ENCODE assay signal across 20 cellular contexts in the genomic region with DNA sequence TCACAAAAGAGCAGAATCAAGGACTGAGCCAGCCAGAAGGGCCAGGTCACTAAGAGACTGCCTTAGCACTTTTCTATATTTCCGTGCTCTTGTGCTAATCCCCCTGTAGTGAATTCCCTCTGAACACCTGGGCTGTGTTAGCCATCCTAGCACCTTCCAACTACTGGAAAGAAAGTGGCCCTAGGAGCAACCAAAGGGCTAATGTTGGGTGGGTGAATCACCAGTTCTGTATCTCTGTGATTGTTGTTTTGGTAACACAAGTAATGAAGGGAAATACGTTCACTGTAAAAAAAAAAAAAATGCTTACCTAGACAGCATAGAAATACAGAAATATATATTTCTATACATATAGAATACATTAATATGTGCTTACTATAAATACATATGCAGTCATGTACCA. TPM values are rescaled to one million over a fixed set of nuclear protein-coding genes. Genes with fewer than 3 reads are reported as not detected.
DNase-seq lines count a peak whose midpoint lies in the region; ATAC-seq and TF ChIP-seq lines count a peak whose summit lies in the region.
"Had no signal": no experiment of that assay in that cellular context is flagged by ENCODE, and none has a peak within 500 bp of the region (broad histone marks: within the 10 kb centered on the region; RNA-seq: fewer than 3 reads in every experiment).

No MANE protein-coding gene starts in this region.

- H3K36me3 Mint-ChIP-seq in activated T-cell treated with anti-CD3 and anti-CD28 coated beads, Interleukin-2, amount 50 U/mL, for 24 hours (ENCODE audit: low read depth), result peaks cover 8% of the 10 kb centered on the region
- H3K36me3 Mint-ChIP-seq in activated T-helper 1 cell treated with anti-CD3 and anti-CD28 coated beads, Interleukin-12 subunit alpha, Interleukin-12 subunit beta, Interleukin-2, Interleukin-4 antibody, amounts not matched to agents 30 ng/mL and 10 ng/mL and 1 ng/mL, durations not matched to agents 14 hours and 24 hours and 36 hours (ENCODE audit: low read depth), result peaks cover 8% of the 10 kb centered on the region
- peaks cover 5 to 11% (median 10%) of the 10 kb centered on the region in 3 donors for H3K36me3 Mint-ChIP-seq in immature natural killer cell

- no peaks in the 10 kb centered on the region for H3K27me3 ChIP-seq in upper lobe of left lung
- H3K27me3 ChIP-seq: MG63, right atrium auricular region had no signal

- no peak for TF ChIP-seq EP300 in upper lobe of left lung (IDR thresholded peaks at IDR 0.05)

- no peaks in the 10 kb centered on the region for H3K27me3 Mint-ChIP-seq in activated T-cell treated with anti-CD3 and anti-CD28 coated beads, Interleukin-2, amount 50 U/mL, for 24 hours
- H3K27me3 Mint-ChIP-seq in activated T-helper 1 cell treated with anti-CD3 and anti-CD28 coated beads, Interleukin-12 subunit alpha, Interleukin-12 subunit beta, Interleukin-2, Interleukin-4 antibody, amounts not matched to agents 30 ng/mL and 10 ng/mL and 1 ng/mL, durations not matched to agents 14 hours and 24 hours and 36 hours (ENCODE audit: insufficient read depth), result no peaks in the 10 kb centered on the region
- H3K27me3 Mint-ChIP-seq in immature natural killer cell (ENCODE audit: low read depth in 3 of 3), result peaks cover 0 to 4% (median 0%) of the 10 kb centered on the region in 3 donors
- H3K27me3 Mint-ChIP-seq: activated naive CD8-positive, alpha-beta T cell treated with anti-CD3 and anti-CD28 coated beads, Interleukin-2, amount 10 ng/mL, durations not matched to agents 7 days and 5 days; CD4-positive, CD25-positive, alpha-beta regulatory T cell had no signal

- peaks cover 15 to 23% (median 19%) of the 10 kb centered on the region in 4 donors for H3K4me1 ChIP-seq in upper lobe of left lung

- WGBS in upper lobe of left lung, 2 donors, result 47 to 90% methylated on average over 2 of the region's 2 CpGs

- DNase-seq in activated T-cell treated with anti-CD3 and anti-CD28 coated beads, Interleukin-2, amount 50 U/mL, for 24 hours, result no peak
- DNase-seq in activated T-cell treated with anti-CD3 and anti-CD28 coated beads, Interleukin-2, amount 50 U/mL, for 1 hour, result no peak
- no peak for DNase-seq in activated T-helper 1 cell treated with anti-CD3 and anti-CD28 coated beads, Interleukin-12 subunit alpha, Interleukin-12 subunit beta, Interleukin-2, Interleukin-4 antibody, amounts not matched to agents 30 ng/mL and 10 ng/mL and 1 ng/mL, durations not matched to agents 14 hours and 24 hours and 36 hours (ENCODE audit: low spot score)
- DNase-seq in immature natural killer cell, result no peak
- no peak for DNase-seq in upper lobe of left lung
- DNase-seq in substantia nigra (lab: John Stamatoyannopoulos, UW), result no peak
- DNase-seq: ACHN; activated naive CD8-positive, alpha-beta T cell treated with anti-CD3 and anti-CD28 coated beads, Interleukin-2, amount 10 ng/mL, durations not matched to agents 7 days and 5 days; activated T-cell treated with anti-CD3 and anti-CD28 coated beads for 4 hours; caudate nucleus; endodermal cell; hippocampal formation; MG63; NCI-H187; stimulated activated naive CD8-positive, alpha-beta T cell treated with anti-CD3 and anti-CD28 coated beads, Interleukin-15, Interleukin-2, amounts not matched to agents 100 U/mL and 50 U/mL, for 24 hours had no signal

- intact Hi-C loops in activated T-helper 1 cell treated with anti-CD3 and anti-CD28 coated beads, Interleukin-12 subunit alpha, Interleukin-12 subunit beta, Interleukin-2, Interleukin-4 antibody, amounts not matched to agents 30 ng/mL and 10 ng/mL and 1 ng/mL, durations not matched to agents 14 hours and 24 hours and 36 hours (cut with micrococcal nuclease), result loop anchor here (1.0 to 2.0 kb wide), 2 partner anchors 15 to 44 kb away; partner anchors contain the start of gene PXYLP1

- no peaks in the 10 kb centered on the region for H3K9me3 Mint-ChIP-seq in activated T-cell treated with anti-CD3 and anti-CD28 coated beads, Interleukin-2, amount 50 U/mL, for 24 hours
- no peaks in the 10 kb centered on the region for H3K9me3 Mint-ChIP-seq in activated T-helper 1 cell treated with anti-CD3 and anti-CD28 coated beads, Interleukin-12 subunit alpha, Interleukin-12 subunit beta, Interleukin-2, Interleukin-4 antibody, amounts not matched to agents 30 ng/mL and 10 ng/mL and 1 ng/mL, durations not matched to agents 14 hours and 24 hours and 36 hours
- no peaks in the 10 kb centered on the region for H3K9me3 Mint-ChIP-seq in immature natural killer cell
- H3K9me3 Mint-ChIP-seq: activated naive CD8-positive, alpha-beta T cell treated with anti-CD3 and anti-CD28 coated beads, Interleukin-2, amount 10 ng/mL, durations not matched to agents 7 days and 5 days; CD4-positive, CD25-positive, alpha-beta regulatory T cell; endodermal cell; mesothelial cell of epicardium had no signal

- peaks cover 31% of the 10 kb centered on the region for H3K4me1 Mint-ChIP-seq in activated T-cell treated with anti-CD3 and anti-CD28 coated beads, Interleukin-2, amount 50 U/mL, for 24 hours (ENCODE audit: low read depth)
- H3K4me1 Mint-ChIP-seq in activated T-helper 1 cell treated with anti-CD3 and anti-CD28 coated beads, Interleukin-12 subunit alpha, Interleukin-12 subunit beta, Interleukin-2, Interleukin-4 antibody, amounts not matched to agents 30 ng/mL and 10 ng/mL and 1 ng/mL, durations not matched to agents 14 hours and 24 hours and 36 hours (ENCODE audit: low read depth), result peaks cover 38% of the 10 kb centered on the region
- peaks cover 26 to 36% of the 10 kb centered on the region in 2 donors for H3K4me1 Mint-ChIP-seq in immature natural killer cell
- H3K4me1 Mint-ChIP-seq: endodermal cell had no signal

- no peak overlapping the region for H3K4me3 ChIP-seq in upper lobe of left lung
- H3K4me3 ChIP-seq: MG63, right atrium auricular region had no signal

- no peaks in the 10 kb centered on the region for H3K9me3 ChIP-seq in upper lobe of left lung
- H3K9me3 ChIP-seq: MG63, right atrium auricular region had no signal

- no peaks in the 10 kb centered on the region for H3K36me3 ChIP-seq in upper lobe of left lung
- H3K36me3 ChIP-seq: right atrium auricular region had no signal

- TF ChIP-seq CTCF in upper lobe of left lung (IDR thresholded peaks at IDR 0.05), result no peak

- TF ChIP-seq POLR2A in upper lobe of left lung (IDR thresholded peaks at IDR 0.05), result no peak

- no peak overlapping the region for H3K4me3 Mint-ChIP-seq in activated T-cell treated with anti-CD3 and anti-CD28 coated beads, Interleukin-2, amount 50 U/mL, for 24 hours
- H3K4me3 Mint-ChIP-seq in activated T-helper 1 cell treated with anti-CD3 and anti-CD28 coated beads, Interleukin-12 subunit alpha, Interleukin-12 subunit beta, Interleukin-2, Interleukin-4 antibody, amounts not matched to agents 30 ng/mL and 10 ng/mL and 1 ng/mL, durations not matched to agents 14 hours and 24 hours and 36 hours, result no peak overlapping the region
- peak overlapping the region in 3 of 5 donors; percentile 41 to 84 (median 42) for H3K4me3 Mint-ChIP-seq in immature natural killer cell
- H3K4me3 Mint-ChIP-seq: endodermal cell, mesothelial cell of epicardium had no signal

- H3K27ac Mint-ChIP-seq in activated T-cell treated with anti-CD3 and anti-CD28 coated beads, Interleukin-2, amount 50 U/mL, for 24 hours, result peak overlapping the region; percentile 88
- H3K27ac Mint-ChIP-seq in activated T-helper 1 cell treated with anti-CD3 and anti-CD28 coated beads, Interleukin-12 subunit alpha, Interleukin-12 subunit beta, Interleukin-2, Interleukin-4 antibody, amounts not matched to agents 30 ng/mL and 10 ng/mL and 1 ng/mL, durations not matched to agents 14 hours and 24 hours and 36 hours, result peak overlapping the region; percentile 34
- peak overlapping the region in 5 of 6 donors; percentile 29 to 87 (median 35) for H3K27ac Mint-ChIP-seq in immature natural killer cell
- H3K27ac Mint-ChIP-seq: endodermal cell, mesothelial cell of epicardium had no signal

- H3K27ac ChIP-seq in upper lobe of left lung (peak overlapping the region in 3 of 4 donors; percentile 15 to 38 (median 33)), substantia nigra (ENCODE audit: low read depth, low read length, poor library complexity, severe bottlenecking) (no peak overlapping the region)
- H3K27ac ChIP-seq: right atrium auricular region had no signal

- no peak for ATAC-seq in upper lobe of left lung (ENCODE audit: low FRiP score in 2 of 2)
- ATAC-seq in HG03460 (IDR thresholded peaks at IDR 0.05; ENCODE audit: unreplicated experiment), result no peak
- no peak for ATAC-seq in GM18498 (IDR thresholded peaks at IDR 0.05; ENCODE audit: unreplicated experiment)

RNA-seq across cellular contexts. Expression of gene PXYLP1, which starts 43.9 kb away (rescaled TPM):
- 11.6 and 12.1 TPM in 2 replicates for total RNA-seq in activated T-helper 1 cell treated with anti-CD3 and anti-CD28 coated beads, Interleukin-12 subunit alpha, Interleukin-12 subunit beta, Interleukin-2, Interleukin-4 antibody, amounts not matched to agents 30 ng/mL and 10 ng/mL and 1 ng/mL, durations not matched to agents 14 hours and 24 hours and 36 hours
- polyA plus RNA-seq in immature natural killer cell, result 10 to 100 TPM in 1 of 3 donors, 1 to 10 TPM in 2; 5.0 to 10.7 (median 6.6) TPM
- 10 to 100 TPM in 3 of 6 donors, 1 to 10 TPM in 3; 6.5 to 17.5 (median 9.8) TPM for total RNA-seq in upper lobe of left lung

Comparison
In these comparisons a context has a peak if more than half of its experiments do, and no peak if none do; other contexts are left out.
1. H3K27ac Mint-ChIP-seq: peak in every context shown above with its lines; median percentile 88 in activated T-cell treated with anti-CD3 and anti-CD28 coated beads, Interleukin-2, amount 50 U/mL, for 24 hours; 35 in immature natural killer cell; 34 in activated T-helper 1 cell treated with anti-CD3 and anti-CD28 coated beads, Interleukin-12 subunit alpha, Interleukin-12 subunit beta, Interleukin-2, Interleukin-4 antibody, amounts not matched to agents 30 ng/mL and 10 ng/mL and 1 ng/mL, durations not matched to agents 14 hours and 24 hours and 36 hours.
2. H3K4me3 Mint-ChIP-seq: peak in immature natural killer cell (3 of 5); none in activated T-cell treated with anti-CD3 and anti-CD28 coated beads, Interleukin-2, amount 50 U/mL, for 24 hours (single experiment) and activated T-helper 1 cell treated with anti-CD3 and anti-CD28 coated beads, Interleukin-12 subunit alpha, Interleukin-12 subunit beta, Interleukin-2, Interleukin-4 antibody, amounts not matched to agents 30 ng/mL and 10 ng/mL and 1 ng/mL, durations not matched to agents 14 hours and 24 hours and 36 hours (single experiment).